ENCODE assay signal across 8 cellular contexts in genomic region chr14:24115451-24116110, GRCh38. TPM values are rescaled to one million over a fixed set of nuclear protein-coding genes. Genes with fewer than 3 reads are reported as not detected.
DNase-seq lines count a peak whose midpoint lies in the region; ATAC-seq and TF ChIP-seq lines count a peak whose summit lies in the region.

No MANE protein-coding gene starts in this region.

- peak overlapping the region; percentile 88 for H3K4me3 ChIP-seq in HL-60 (replicated peaks; ENCODE audit: insufficient read depth, low read length)
- H3K4me3 ChIP-seq in iPS-11a (ENCODE audit: low read depth, low read length): peak overlapping the region; percentile 94

- ATAC-seq in stimulated activated memory B cell treated with anti-CD40 and anti-IgM and Interleukin-4, amounts not matched to agents 10 μg/mL and 1 μg/mL and 100 μg/mL, for 72 hours: no peak
- no peak for ATAC-seq in GM18909 (IDR thresholded peaks at IDR 0.05; ENCODE audit: poor library complexity, unreplicated experiment)

- H3K27me3 ChIP-seq in HL-60 (ENCODE audit: insufficient read depth, poor library complexity, severe bottlenecking): no peaks in the 10 kb centered on the region

- H3K4me3 Mint-ChIP-seq in activated T-helper 1 cell treated with anti-CD3 and anti-CD28 coated beads, Interleukin-12 subunit alpha, Interleukin-12 subunit beta, Interleukin-2, Interleukin-4 antibody, amounts not matched to agents 30 ng/mL and 10 ng/mL and 1 ng/mL, durations not matched to agents 14 hours and 24 hours and 36 hours: peak overlapping the region; percentile 99
- peak overlapping the region; percentile 98 for H3K4me3 Mint-ChIP-seq in stimulated activated memory B cell treated with anti-CD40 and anti-IgM and Interleukin-4, amounts not matched to agents 10 μg/mL and 1 μg/mL and 100 μg/mL, for 72 hours

- peak overlapping the region; percentile 97 for H3K27ac ChIP-seq in HL-60 (replicated peaks)

- no peaks in the 10 kb centered on the region for H3K27me3 Mint-ChIP-seq in activated T-helper 1 cell treated with anti-CD3 and anti-CD28 coated beads, Interleukin-12 subunit alpha, Interleukin-12 subunit beta, Interleukin-2, Interleukin-4 antibody, amounts not matched to agents 30 ng/mL and 10 ng/mL and 1 ng/mL, durations not matched to agents 14 hours and 24 hours and 36 hours (ENCODE audit: insufficient read depth)
- no peaks in the 10 kb centered on the region for H3K27me3 Mint-ChIP-seq in stimulated activated memory B cell treated with anti-CD40 and anti-IgM and Interleukin-4, amounts not matched to agents 10 μg/mL and 1 μg/mL and 100 μg/mL, for 72 hours

- H3K4me1 Mint-ChIP-seq in activated T-helper 1 cell treated with anti-CD3 and anti-CD28 coated beads, Interleukin-12 subunit alpha, Interleukin-12 subunit beta, Interleukin-2, Interleukin-4 antibody, amounts not matched to agents 30 ng/mL and 10 ng/mL and 1 ng/mL, durations not matched to agents 14 hours and 24 hours and 36 hours (ENCODE audit: low read depth): peaks cover 34% of the 10 kb centered on the region
- H3K4me1 Mint-ChIP-seq in stimulated activated memory B cell treated with anti-CD40 and anti-IgM and Interleukin-4, amounts not matched to agents 10 μg/mL and 1 μg/mL and 100 μg/mL, for 72 hours: peaks cover 35% of the 10 kb centered on the region

- peak overlapping the region; percentile 98 for H3K27ac Mint-ChIP-seq in activated T-helper 1 cell treated with anti-CD3 and anti-CD28 coated beads, Interleukin-12 subunit alpha, Interleukin-12 subunit beta, Interleukin-2, Interleukin-4 antibody, amounts not matched to agents 30 ng/mL and 10 ng/mL and 1 ng/mL, durations not matched to agents 14 hours and 24 hours and 36 hours
- H3K27ac Mint-ChIP-seq in stimulated activated memory B cell treated with anti-CD40 and anti-IgM and Interleukin-4, amounts not matched to agents 10 μg/mL and 1 μg/mL and 100 μg/mL, for 72 hours: peak overlapping the region; percentile 99

- no peak for DNase-seq in HL-60 (ENCODE audit: low read depth in 1 of 2, low spot score in 1 of 2)
- no peak for DNase-seq in activated T-helper 1 cell treated with anti-CD3 and anti-CD28 coated beads, Interleukin-12 subunit alpha, Interleukin-12 subunit beta, Interleukin-2, Interleukin-4 antibody, amounts not matched to agents 30 ng/mL and 10 ng/mL and 1 ng/mL, durations not matched to agents 14 hours and 24 hours and 36 hours (ENCODE audit: low spot score)
- DNase-seq in foreskin melanocyte: no peak
- DNase-seq in hypothalamus (lab: John Stamatoyannopoulos, UW): no peak
- no peak for DNase-seq in MV-4-11 (lab: John Stamatoyannopoulos, UW)

- intact Hi-C loops in activated T-helper 1 cell treated with anti-CD3 and anti-CD28 coated beads, Interleukin-12 subunit alpha, Interleukin-12 subunit beta, Interleukin-2, Interleukin-4 antibody, amounts not matched to agents 30 ng/mL and 10 ng/mL and 1 ng/mL, durations not matched to agents 14 hours and 24 hours and 36 hours (cut with micrococcal nuclease): loop anchor here (1.0 to 10.0 kb wide), 7 partner anchors 21 to 791 kb away; partner anchors contain the start of genes DHRS1, GMPR2, IPO4 and IRF9

- no peak for TF ChIP-seq CTCF in HL-60 (IDR thresholded peaks at IDR 0.05; ENCODE audit: insufficient read depth, low read length)

- H3K36me3 Mint-ChIP-seq in activated T-helper 1 cell treated with anti-CD3 and anti-CD28 coated beads, Interleukin-12 subunit alpha, Interleukin-12 subunit beta, Interleukin-2, Interleukin-4 antibody, amounts not matched to agents 30 ng/mL and 10 ng/mL and 1 ng/mL, durations not matched to agents 14 hours and 24 hours and 36 hours (ENCODE audit: low read depth): peaks cover 33% of the 10 kb centered on the region
- peaks cover 43% of the 10 kb centered on the region for H3K36me3 Mint-ChIP-seq in stimulated activated memory B cell treated with anti-CD40 and anti-IgM and Interleukin-4, amounts not matched to agents 10 μg/mL and 1 μg/mL and 100 μg/mL, for 72 hours

- no peaks in the 10 kb centered on the region for H3K9me3 Mint-ChIP-seq in activated T-helper 1 cell treated with anti-CD3 and anti-CD28 coated beads, Interleukin-12 subunit alpha, Interleukin-12 subunit beta, Interleukin-2, Interleukin-4 antibody, amounts not matched to agents 30 ng/mL and 10 ng/mL and 1 ng/mL, durations not matched to agents 14 hours and 24 hours and 36 hours
- no peaks in the 10 kb centered on the region for H3K9me3 Mint-ChIP-seq in stimulated activated memory B cell treated with anti-CD40 and anti-IgM and Interleukin-4, amounts not matched to agents 10 μg/mL and 1 μg/mL and 100 μg/mL, for 72 hours

RNA-seq across cellular contexts. Expression of gene NRL, which starts 0.8 kb away (rescaled TPM):
- total RNA-seq in activated T-helper 1 cell treated with anti-CD3 and anti-CD28 coated beads, Interleukin-12 subunit alpha, Interleukin-12 subunit beta, Interleukin-2, Interleukin-4 antibody, amounts not matched to agents 30 ng/mL and 10 ng/mL and 1 ng/mL, durations not matched to agents 14 hours and 24 hours and 36 hours: 2.1 and 2.7 TPM in 2 replicates

RNA-seq across cellular contexts. Expression of gene DCAF11, which starts 1.0 kb away (rescaled TPM):
- total RNA-seq in activated T-helper 1 cell treated with anti-CD3 and anti-CD28 coated beads, Interleukin-12 subunit alpha, Interleukin-12 subunit beta, Interleukin-2, Interleukin-4 antibody, amounts not matched to agents 30 ng/mL and 10 ng/mL and 1 ng/mL, durations not matched to agents 14 hours and 24 hours and 36 hours: 69.9 and 71.6 TPM in 2 replicates

RNA-seq across cellular contexts. Expression of gene FITM1, which starts 14.9 kb away (rescaled TPM):
- total RNA-seq in activated T-helper 1 cell treated with anti-CD3 and anti-CD28 coated beads, Interleukin-12 subunit alpha, Interleukin-12 subunit beta, Interleukin-2, Interleukin-4 antibody, amounts not matched to agents 30 ng/mL and 10 ng/mL and 1 ng/mL, durations not matched to agents 14 hours and 24 hours and 36 hours: 0.26 TPM in 1 of 2 replicates, not detected in the other

RNA-seq across cellular contexts. Expression of gene PSME1, which starts 20.4 kb away (rescaled TPM):
- 291 and 295 TPM in 2 replicates for total RNA-seq in activated T-helper 1 cell treated with anti-CD3 and anti-CD28 coated beads, Interleukin-12 subunit alpha, Interleukin-12 subunit beta, Interleukin-2, Interleukin-4 antibody, amounts not matched to agents 30 ng/mL and 10 ng/mL and 1 ng/mL, durations not matched to agents 14 hours and 24 hours and 36 hours

RNA-seq across cellular contexts. Expression of gene PCK2, which starts 21.5 kb away (rescaled TPM):
- total RNA-seq in activated T-helper 1 cell treated with anti-CD3 and anti-CD28 coated beads, Interleukin-12 subunit alpha, Interleukin-12 subunit beta, Interleukin-2, Interleukin-4 antibody, amounts not matched to agents 30 ng/mL and 10 ng/mL and 1 ng/mL, durations not matched to agents 14 hours and 24 hours and 36 hours: 55.0 and 62.8 TPM in 2 replicates
